8 cellular contexts compared by ENCODE assay signal in the genomic region with DNA sequence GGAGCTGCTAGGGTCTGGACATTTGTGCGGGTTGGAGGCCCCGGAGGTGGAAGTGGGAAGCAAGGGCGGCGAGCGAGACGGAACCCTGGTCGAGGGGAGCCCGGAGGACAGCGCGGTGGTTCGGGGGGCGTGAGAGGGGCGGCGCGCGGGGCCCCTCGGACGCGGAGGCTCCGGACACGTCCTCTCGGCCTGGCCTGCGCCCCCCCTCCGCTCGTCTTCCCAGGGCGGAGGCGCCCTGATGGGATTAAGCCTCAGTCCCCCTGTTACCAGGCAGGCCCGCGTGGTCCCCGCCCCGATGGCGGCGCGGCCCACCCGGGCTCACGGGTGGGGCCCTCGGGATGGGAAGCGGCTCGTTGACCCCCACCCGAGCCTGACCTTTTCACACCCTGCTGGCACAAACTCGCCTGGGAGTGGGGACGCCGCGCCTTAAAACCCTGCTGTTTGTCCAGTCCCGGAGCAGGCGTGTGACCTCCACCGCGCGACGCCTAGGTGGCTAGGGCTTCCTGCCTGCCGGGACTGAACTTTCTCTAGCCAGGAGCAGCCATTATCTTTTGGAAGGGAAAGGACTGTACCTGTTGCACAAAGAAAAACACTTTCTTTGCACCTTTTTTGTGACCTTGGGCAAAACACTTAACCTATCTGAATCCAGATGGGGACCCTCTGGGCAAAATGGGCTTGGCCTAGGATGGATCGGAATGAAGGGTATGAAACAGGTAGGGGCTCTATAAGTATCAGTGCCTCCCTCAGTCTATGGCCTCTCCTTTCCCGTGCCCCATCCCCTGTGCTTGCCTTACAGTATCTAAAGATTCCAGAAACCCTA. TPM values are rescaled to one million over a fixed set of nuclear protein-coding genes. Genes with fewer than 3 reads are reported as not detected.
DNase-seq lines count a peak whose midpoint lies in the region; ATAC-seq and TF ChIP-seq lines count a peak whose summit lies in the region.

No MANE protein-coding gene starts in this region.

- no peak for DNase-seq in T-helper 1 cell
- DNase-seq in breast epithelium (ENCODE audit: low spot score in 2 of 2): no peak
- peak in 1 of 2 donors; percentile 40 for DNase-seq in left lung
- DNase-seq in thoracic aorta (ENCODE audit: low spot score): no peak
- no peak for DNase-seq in H4 (ENCODE audit: low spot score)
- DNase-seq in AML-193 (lab: John Stamatoyannopoulos, UW): no peak

- H3K36me3 Mint-ChIP-seq in T-helper 1 cell treated with Interleukin-12 subunit alpha and Interleukin-12 subunit beta and Interleukin-4 antibody, amounts not matched to agents 30 μg/mL and 1 μg/mL, for 36 hours (ENCODE audit: low read depth): peaks cover 1% of the 10 kb centered on the region

- peak overlapping the region; percentile 89 to 94 for H3K27ac ChIP-seq in breast epithelium
- H3K27ac ChIP-seq in left lung: peak overlapping the region; percentile 70 to 81
- peak overlapping the region in 1 of 2 donors; percentile 2 for H3K27ac ChIP-seq in thoracic aorta

- no peak overlapping the region for H3K27ac Mint-ChIP-seq in T-helper 1 cell treated with Interleukin-12 subunit alpha and Interleukin-12 subunit beta and Interleukin-4 antibody, amounts not matched to agents 30 μg/mL and 1 μg/mL, for 36 hours

- H3K9me3 ChIP-seq in breast epithelium (no peaks in the 10 kb centered on the region), left lung (no peaks in the 10 kb centered on the region), thoracic aorta (no peaks in the 10 kb centered on the region)

- peak; percentile 16 for ATAC-seq in left lung
- no peak for ATAC-seq in thoracic aorta (ENCODE audit: insufficient number of reproducible peaks, low FRiP score, low read depth)
- no peak for ATAC-seq in HG03097 (IDR thresholded peaks at IDR 0.05; ENCODE audit: low FRiP score, unreplicated experiment)

- peaks cover 19% of the 10 kb centered on the region for H3K4me1 Mint-ChIP-seq in T-helper 1 cell treated with Interleukin-12 subunit alpha and Interleukin-12 subunit beta and Interleukin-4 antibody, amounts not matched to agents 30 μg/mL and 1 μg/mL, for 36 hours (ENCODE audit: low read depth)

- H3K27me3 Mint-ChIP-seq in T-helper 1 cell treated with Interleukin-12 subunit alpha and Interleukin-12 subunit beta and Interleukin-4 antibody, amounts not matched to agents 30 μg/mL and 1 μg/mL, for 36 hours (ENCODE audit: low read depth): peaks cover 60% of the 10 kb centered on the region

- H3K4me3 Mint-ChIP-seq in T-helper 1 cell treated with Interleukin-12 subunit alpha and Interleukin-12 subunit beta and Interleukin-4 antibody, amounts not matched to agents 30 μg/mL and 1 μg/mL, for 36 hours: peak overlapping the region; percentile 84

- no peak for TF ChIP-seq POLR2A in breast epithelium (IDR thresholded peaks at IDR 0.05)

- no peaks in the 10 kb centered on the region for H3K36me3 ChIP-seq in breast epithelium
- no peaks in the 10 kb centered on the region for H3K36me3 ChIP-seq in left lung
- no peaks in the 10 kb centered on the region for H3K36me3 ChIP-seq in thoracic aorta

- no peak for TF ChIP-seq CTCF in breast epithelium (IDR thresholded peaks at IDR 0.05)
- no peak for TF ChIP-seq CTCF in left lung (IDR thresholded peaks at IDR 0.05)
- TF ChIP-seq CTCF in thoracic aorta (IDR thresholded peaks at IDR 0.05): no peak

- H3K9me3 Mint-ChIP-seq in T-helper 1 cell treated with Interleukin-12 subunit alpha and Interleukin-12 subunit beta and Interleukin-4 antibody, amounts not matched to agents 30 μg/mL and 1 μg/mL, for 36 hours: no peaks in the 10 kb centered on the region

- H3K4me3 ChIP-seq in breast epithelium (peak overlapping the region; percentile 67 to 84 (median 72)), left lung (peak overlapping the region; percentile 71 to 73), thoracic aorta (peak overlapping the region; percentile 80)

- peaks cover 0 to 3% of the 10 kb centered on the region in 2 donors for H3K4me1 ChIP-seq in breast epithelium
- H3K4me1 ChIP-seq in left lung: peaks cover 4 to 15% of the 10 kb centered on the region in 2 donors
- H3K4me1 ChIP-seq in thoracic aorta (ENCODE audit: control insufficient read depth in 1 of 2, low read depth in 2 of 2): peaks cover 2 to 28% of the 10 kb centered on the region in 2 donors

- intact Hi-C loops in breast epithelium (cut with DNase I; ENCODE audit: low total_unique reads) (no loop called here), left lung (cut with DNase I) (loop anchor here in 1 of 2 donors (5.0 kb wide), 1 partner anchor 94 kb away; no protein-coding TSS in a partner anchor)

- H3K27me3 ChIP-seq in breast epithelium (peaks cover 0 to 2% of the 10 kb centered on the region in 2 donors), left lung (peaks cover 10 to 50% of the 10 kb centered on the region in 2 donors), thoracic aorta (replicated peaks; ENCODE audit: insufficient read depth) (no peaks in the 10 kb centered on the region)

RNA-seq across cellular contexts. Expression of gene KIAA1671, which starts 1.0 kb away (rescaled TPM):
- total RNA-seq in breast epithelium (10 to 100 TPM in 2 of 3 donors, 1 to 10 TPM in 1; 9.8 to 62.8 (median 36.4) TPM), left lung (10 to 100 TPM; 31.9 to 35.0 TPM), thoracic aorta (10 to 100 TPM; 57.8 to 86.8 TPM)
- total RNA-seq in H4 (2014; rRNA removed; shearing (Covaris generic)): 1.7 and 3.2 TPM in 2 replicates

RNA-seq across cellular contexts. Expression of gene LHFPL7, which starts 7.0 kb away (rescaled TPM):
- not detected for total RNA-seq in breast epithelium
- not detected for total RNA-seq in left lung
- total RNA-seq in thoracic aorta: not detected
- not detected in 2 replicates for total RNA-seq in H4 (2014; rRNA removed; shearing (Covaris generic))
